ENCODE assay signal across 6 cellular contexts in the genomic region with DNA sequence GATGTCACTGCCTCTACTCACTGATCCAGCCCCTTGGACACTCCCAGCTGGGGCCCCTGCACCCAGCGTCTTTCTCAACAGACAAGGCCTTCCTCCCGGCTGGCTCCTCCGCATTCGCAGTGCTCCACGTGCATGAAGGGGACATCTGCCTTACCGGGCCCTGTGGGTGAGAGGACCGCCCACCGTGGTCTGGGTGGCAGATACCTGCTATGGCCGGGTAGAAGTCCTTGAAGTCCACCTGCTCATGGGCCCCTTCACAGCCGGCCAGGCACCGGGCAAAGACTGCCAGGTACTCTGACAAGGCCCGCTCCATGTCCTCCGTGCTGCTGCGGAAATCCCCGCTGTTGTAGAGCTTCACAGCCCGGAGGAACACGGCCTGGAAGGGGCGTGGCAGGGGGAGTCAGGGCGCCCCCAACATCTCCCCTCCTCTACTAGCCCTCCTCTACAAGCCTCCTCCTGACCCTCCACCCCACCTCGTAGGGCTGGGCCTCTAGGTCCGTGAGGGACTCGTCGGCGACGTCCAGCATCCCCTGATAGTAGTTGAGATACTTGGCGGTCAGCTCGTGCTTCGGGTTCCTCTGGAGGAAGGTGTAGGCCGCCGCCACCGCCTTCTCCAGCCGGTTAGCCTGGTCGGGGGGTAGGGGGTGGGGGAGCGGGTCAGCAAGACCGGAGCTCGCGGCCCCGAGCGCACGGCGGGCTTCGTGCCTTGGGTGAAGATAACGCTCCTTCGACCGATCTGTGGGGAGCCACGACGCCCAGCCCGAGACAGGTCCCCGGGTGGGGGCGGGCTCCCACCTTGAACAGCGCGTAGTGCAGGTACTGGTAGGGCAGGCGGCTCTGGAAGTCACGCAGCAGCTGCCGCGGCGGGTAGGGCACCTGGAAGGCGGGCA. TPM values are rescaled to one million over a fixed set of nuclear protein-coding genes. Genes with fewer than 3 reads are reported as not detected.
DNase-seq lines count a peak whose midpoint lies in the region; ATAC-seq and TF ChIP-seq lines count a peak whose summit lies in the region.

No MANE protein-coding gene starts in this region.

- POLR2A ChIA-PET in activated CD4-positive, alpha-beta T cell treated with anti-CD3 and anti-CD28 coated beads for 36 hours (lab: Charles Lee), result interaction anchor here (0.5 to 1.0 kb wide), 2 partner anchors 13 to 24 kb away, joined by 3 read pairs; a partner anchor contains a TSS

- no peaks in the 10 kb centered on the region for H3K4me1 ChIP-seq in endodermal cell (ENCODE audit: control insufficient read depth, insufficient read depth, low read length)
- peaks cover 32% of the 10 kb centered on the region for H3K4me1 ChIP-seq in skeletal muscle satellite cell (ENCODE audit: control insufficient read depth, insufficient read depth, low read length)

- H3K27me3 ChIP-seq in endodermal cell (ENCODE audit: control insufficient read depth, insufficient read depth, low read length, poor library complexity, severe bottlenecking) (no peaks in the 10 kb centered on the region), skeletal muscle satellite cell (ENCODE audit: control insufficient read depth, insufficient read depth, low read length) (no peaks in the 10 kb centered on the region)

- intact Hi-C loops in activated CD4-positive, alpha-beta T cell treated with anti-CD3 and anti-CD28 coated beads for 36 hours (cut with DNase I, micrococcal nuclease), result loop anchor here in 1 of 2 experiments (1.0 to 2.0 kb wide), 2 partner anchors 24 to 72 kb away; no protein-coding TSS in a partner anchor

- H3K9me3 ChIP-seq in endodermal cell (ENCODE audit: control insufficient read depth, low read length) (no peaks in the 10 kb centered on the region), skeletal muscle satellite cell (replicated peaks; ENCODE audit: low read length) (no peaks in the 10 kb centered on the region)

- no peaks in the 10 kb centered on the region for H3K36me3 Mint-ChIP-seq in activated CD4-positive, alpha-beta T cell treated with anti-CD3 and anti-CD28 coated beads for 36 hours (ENCODE audit: low read depth)
- H3K36me3 Mint-ChIP-seq in endodermal cell (ENCODE audit: low read depth), result peaks cover 13% of the 10 kb centered on the region

- H3K4me1 Mint-ChIP-seq in activated CD4-positive, alpha-beta T cell treated with anti-CD3 and anti-CD28 coated beads for 36 hours, result peaks cover 22% of the 10 kb centered on the region
- peaks cover 13% of the 10 kb centered on the region for H3K4me1 Mint-ChIP-seq in endodermal cell

- no peak overlapping the region for H3K27ac Mint-ChIP-seq in activated CD4-positive, alpha-beta T cell treated with anti-CD3 and anti-CD28 coated beads for 36 hours
- no peak overlapping the region for H3K27ac Mint-ChIP-seq in endodermal cell

- DNase-seq in activated CD4-positive, alpha-beta T cell treated with anti-CD3 and anti-CD28 coated beads for 36 hours, result no peak
- no peak for DNase-seq in activated CD4-positive, alpha-beta T cell treated with anti-CD3 and anti-CD28 coated beads for 1 hour
- DNase-seq in endodermal cell (peak; percentile 85), NCI-H1694 treated with DMSO at 0.1 percent for 48 hours (lab: John Stamatoyannopoulos, UW) (no peak)
- no peak for DNase-seq in activated effector memory CD4-positive, alpha-beta T cell treated with Interleukin-2 at 50 U/mL for 16 hours

- H3K27me3 Mint-ChIP-seq in activated CD4-positive, alpha-beta T cell treated with anti-CD3 and anti-CD28 coated beads for 36 hours, result peaks cover 2% of the 10 kb centered on the region
- peaks cover 12% of the 10 kb centered on the region for H3K27me3 Mint-ChIP-seq in endodermal cell (ENCODE audit: insufficient read depth)

- CTCF ChIA-PET in activated CD4-positive, alpha-beta T cell treated with anti-CD3 and anti-CD28 coated beads for 36 hours (lab: Charles Lee), result interaction anchor here (0.7 to 2.1 kb wide), 14 partner anchors 9 to 687 kb away, joined by 3 to 6 read pairs (median 4); a partner anchor contains a TSS

- H3K9ac ChIP-seq in endodermal cell (ENCODE audit: extremely low read depth, low read length, poor library complexity, severe bottlenecking) (peak overlapping the region; percentile 62), skeletal muscle satellite cell (ENCODE audit: low read depth, low read length) (peak overlapping the region; percentile 85)

- 28 to 82% methylated on average over 11 to 58 of the region's 58 CpGs for WGBS in endodermal cell (ENCODE audit: insufficient coverage in 1 of 2, insufficient read length in 1 of 2), 2 experiments

- peak overlapping the region; percentile 66 for H3K27ac ChIP-seq in endodermal cell (ENCODE audit: low read depth, low read length)

- peak; percentile 24 for ATAC-seq in activated CD4-positive, alpha-beta T cell treated with anti-CD3 and anti-CD28 coated beads for 36 hours

- H3K4me3 ChIP-seq in endodermal cell (ENCODE audit: low read length) (peak overlapping the region; percentile 87), skeletal muscle satellite cell (ENCODE audit: low read length) (peak overlapping the region; percentile 97)

- H3K36me3 ChIP-seq in endodermal cell (ENCODE audit: control insufficient read depth, insufficient read depth, low read length) (no peaks in the 10 kb centered on the region), skeletal muscle satellite cell (ENCODE audit: insufficient read depth, low read length) (peaks cover 18% of the 10 kb centered on the region)

- no peaks in the 10 kb centered on the region for H3K9me3 Mint-ChIP-seq in activated CD4-positive, alpha-beta T cell treated with anti-CD3 and anti-CD28 coated beads for 36 hours (ENCODE audit: low read depth)
- no peaks in the 10 kb centered on the region for H3K9me3 Mint-ChIP-seq in endodermal cell

- peak overlapping the region; percentile 76 for H3K4me3 Mint-ChIP-seq in activated CD4-positive, alpha-beta T cell treated with anti-CD3 and anti-CD28 coated beads for 36 hours
- H3K4me3 Mint-ChIP-seq in endodermal cell, result peak overlapping the region; percentile 79

- no peak for TF ChIP-seq CTCF in endodermal cell (conservative IDR thresholded peaks at IDR 0.05)

- peak overlapping the region; percentile 100 for H3K4me2 ChIP-seq in skeletal muscle satellite cell (ENCODE audit: low read length)

RNA-seq across cellular contexts. Expression of a gene that starts 0.8 kb away (rescaled TPM):
- 1 to 10 TPM; 1.5 to 2.0 TPM for total RNA-seq in activated CD4-positive, alpha-beta T cell treated with anti-CD3 and anti-CD28 coated beads for 36 hours
- 10 to 100 TPM; 23.9 to 40.6 TPM for total RNA-seq in endodermal cell
- 32.2 TPM for polyA plus RNA-seq in endodermal cell (2013, experiment 1 of 2)
- polyA plus RNA-seq in endodermal cell (2013, experiment 2 of 2), result 34.7 TPM
- 33.0 and 47.6 TPM in 2 replicates for total RNA-seq in skeletal muscle satellite cell (2012; rRNA removed)

RNA-seq across cellular contexts. Expression of a gene that starts 1.9 kb away (rescaled TPM):
- total RNA-seq in activated CD4-positive, alpha-beta T cell treated with anti-CD3 and anti-CD28 coated beads for 36 hours, result under 1 TPM; 0.39 to 0.42 TPM
- 100 to 1,000 TPM; 179 to 291 TPM for total RNA-seq in endodermal cell
- polyA plus RNA-seq in endodermal cell (2013, experiment 1 of 2), result 230 TPM
- polyA plus RNA-seq in endodermal cell (2013, experiment 2 of 2), result 211 TPM
- 290 and 339 TPM in 2 replicates for total RNA-seq in skeletal muscle satellite cell (2012; rRNA removed)

RNA-seq across cellular contexts. Expression of a gene that starts 24.4 kb away (rescaled TPM):
- total RNA-seq in activated CD4-positive, alpha-beta T cell treated with anti-CD3 and anti-CD28 coated beads for 36 hours, result under 1 TPM; 0.34 to 0.54 TPM
- total RNA-seq in endodermal cell, result 100 to 1,000 TPM; 112 to 167 TPM
- polyA plus RNA-seq in endodermal cell (2013, experiment 1 of 2), result 71.5 TPM
- polyA plus RNA-seq in endodermal cell (2013, experiment 2 of 2), result 69.3 TPM
- 2.3 and 8.1 TPM in 2 replicates for total RNA-seq in skeletal muscle satellite cell (2012; rRNA removed)

RNA-seq across cellular contexts. Expression of a gene that starts 25.1 kb away (rescaled TPM):
- total RNA-seq in activated CD4-positive, alpha-beta T cell treated with anti-CD3 and anti-CD28 coated beads for 36 hours, result 10 to 100 TPM; 37.5 to 46.9 TPM
- 10 to 100 TPM; 65.2 to 79.5 TPM for total RNA-seq in endodermal cell
- polyA plus RNA-seq in endodermal cell (2013, experiment 1 of 2), result 77.9 TPM
- polyA plus RNA-seq in endodermal cell (2013, experiment 2 of 2), result 72.6 TPM
- total RNA-seq in skeletal muscle satellite cell (2012; rRNA removed), result 50.2 and 57.3 TPM in 2 replicates

RNA-seq across cellular contexts. Expression of a gene that starts 26.7 kb away (rescaled TPM):
- under 1 TPM; 0.19 to 0.21 TPM for total RNA-seq in activated CD4-positive, alpha-beta T cell treated with anti-CD3 and anti-CD28 coated beads for 36 hours
- total RNA-seq in endodermal cell, result under 1 TPM in 1 of 2 donors, not detected in 1; 0.15 TPM
- not detected for polyA plus RNA-seq in endodermal cell (2013, experiment 1 of 2)
- polyA plus RNA-seq in endodermal cell (2013, experiment 2 of 2), result not detected
- under 0.01 and 0.22 TPM in 2 replicates for total RNA-seq in skeletal muscle satellite cell (2012; rRNA removed)

Comparison
In these comparisons a context has a peak if more than half of its experiments do, and no peak if none do; other contexts are left out.
1. RNA of a gene that starts 0.8 kb away (total RNA-seq): 23.9 to 40.6 TPM in endodermal cell; 1.5 to 2.0 TPM in activated CD4-positive, alpha-beta T cell treated with anti-CD3 and anti-CD28 coated beads for 36 hours; every median in the first group is over 4 times any median in the second.
2. RNA of a gene that starts 1.9 kb away (total RNA-seq): 179 to 291 TPM in endodermal cell; 0.39 to 0.42 TPM in activated CD4-positive, alpha-beta T cell treated with anti-CD3 and anti-CD28 coated beads for 36 hours; every median in the first group is over 100 times any median in the second.
3. RNA of a gene that starts 24.4 kb away (total RNA-seq): 112 to 167 TPM in endodermal cell; 0.34 to 0.54 TPM in activated CD4-positive, alpha-beta T cell treated with anti-CD3 and anti-CD28 coated beads for 36 hours; every median in the first group is over 10 times any median in the second.